8 cellular contexts compared by ENCODE assay signal in the genomic region with DNA sequence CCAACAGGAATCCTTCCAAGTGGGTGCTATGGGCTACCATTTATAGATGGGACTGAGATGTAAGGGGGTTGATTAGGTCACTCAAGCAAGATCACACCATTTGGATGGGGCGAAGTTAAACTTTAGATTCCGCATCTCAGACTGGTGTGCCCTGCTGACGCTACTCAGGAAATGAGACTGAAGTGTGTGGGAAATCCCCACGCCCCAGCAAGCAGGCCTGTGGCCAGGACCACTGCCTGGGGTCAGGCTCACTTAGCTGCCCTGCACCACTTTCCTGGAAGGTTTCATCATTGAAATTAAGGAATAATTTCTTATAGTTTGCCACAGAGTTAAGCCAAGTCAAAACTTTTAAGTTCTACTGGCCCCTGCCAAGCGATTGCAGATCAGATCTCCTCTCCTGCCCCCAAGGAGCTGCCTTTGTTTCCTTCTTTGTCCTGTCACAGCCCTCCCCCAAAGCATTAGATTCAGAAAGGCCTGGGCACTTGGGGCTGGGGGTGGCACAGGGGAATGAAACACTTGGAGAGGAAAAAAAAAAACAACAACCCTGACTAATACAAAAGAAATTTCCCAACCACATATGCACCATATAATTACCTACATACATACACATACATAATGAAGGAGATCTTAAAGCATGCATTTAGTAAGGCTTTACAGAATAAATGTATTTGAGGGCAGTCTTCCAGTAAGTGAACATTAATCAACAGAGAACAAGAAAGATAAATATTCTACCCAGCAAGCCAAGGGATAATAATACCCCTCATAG.
DNase-seq lines count a peak whose midpoint lies in the region; ATAC-seq and TF ChIP-seq lines count a peak whose summit lies in the region.

No MANE protein-coding gene starts in this region.

- no peaks in the 10 kb centered on the region for H3K9me3 ChIP-seq in BE2C

- peaks cover 13% of the 10 kb centered on the region for H3K4me1 ChIP-seq in BE2C

- H3K9me3 Mint-ChIP-seq in activated T-helper 1 cell treated with anti-CD3 and anti-CD28 coated beads, Interleukin-12 subunit alpha, Interleukin-12 subunit beta, Interleukin-2, Interleukin-4 antibody, amounts not matched to agents 30 ng/mL and 10 ng/mL and 1 ng/mL, durations not matched to agents 14 hours and 24 hours and 36 hours, result no peaks in the 10 kb centered on the region

- peak; percentile 83 for ATAC-seq in GM21717 (IDR thresholded peaks at IDR 0.05; ENCODE audit: unreplicated experiment)

- TF ChIP-seq CTCF in kidney epithelial cell (IDR thresholded peaks at IDR 0.05; ENCODE audit: insufficient read depth, low read length, poor library complexity, severe bottlenecking) (no peak), BE2C (IDR thresholded peaks at IDR 0.05; ENCODE audit: low read depth, low read length) (no peak)

- no peaks in the 10 kb centered on the region for H3K27me3 Mint-ChIP-seq in activated T-helper 1 cell treated with anti-CD3 and anti-CD28 coated beads, Interleukin-12 subunit alpha, Interleukin-12 subunit beta, Interleukin-2, Interleukin-4 antibody, amounts not matched to agents 30 ng/mL and 10 ng/mL and 1 ng/mL, durations not matched to agents 14 hours and 24 hours and 36 hours (ENCODE audit: insufficient read depth)

- no peak overlapping the region for H3K4me3 ChIP-seq in kidney epithelial cell (ENCODE audit: low read depth, low read length)
- H3K4me3 ChIP-seq in BE2C (ENCODE audit: low read depth, low read length), result no peak overlapping the region

- H3K4me1 Mint-ChIP-seq in activated T-helper 1 cell treated with anti-CD3 and anti-CD28 coated beads, Interleukin-12 subunit alpha, Interleukin-12 subunit beta, Interleukin-2, Interleukin-4 antibody, amounts not matched to agents 30 ng/mL and 10 ng/mL and 1 ng/mL, durations not matched to agents 14 hours and 24 hours and 36 hours (ENCODE audit: low read depth), result peaks cover 81% of the 10 kb centered on the region

- H3K36me3 ChIP-seq in kidney epithelial cell (ENCODE audit: control insufficient read depth, insufficient read depth, low read length), result no peaks in the 10 kb centered on the region
- no peaks in the 10 kb centered on the region for H3K36me3 ChIP-seq in BE2C

- DNase-seq in COLO668 (lab: John Stamatoyannopoulos, UW; ENCODE audit: unreplicated experiment), result peak; percentile 20
- DNase-seq in NCI-H2081 (lab: John Stamatoyannopoulos, UW), result peak; percentile 3 to 74
- peak; percentile 67 for DNase-seq in activated T-helper 1 cell treated with anti-CD3 and anti-CD28 coated beads, Interleukin-12 subunit alpha, Interleukin-12 subunit beta, Interleukin-2, Interleukin-4 antibody, amounts not matched to agents 30 ng/mL and 10 ng/mL and 1 ng/mL, durations not matched to agents 14 hours and 24 hours and 36 hours (ENCODE audit: low spot score)
- peak; percentile 83 for DNase-seq in kidney epithelial cell (ENCODE audit: low read depth)
- DNase-seq in stimulated activated CD8-positive, alpha-beta memory T cell treated with anti-CD3 and anti-CD28 coated beads, Interleukin-7, amount 100 ng/mL, for 4 hours (ENCODE audit: low read depth in 2 of 2), result peak; percentile 50 to 61
- no peak for DNase-seq in BE2C
- no peak for DNase-seq in NCI-H524 treated with DMSO at 0.1 percent for 48 hours (lab: John Stamatoyannopoulos, UW)

- peaks cover 8% of the 10 kb centered on the region for H3K36me3 Mint-ChIP-seq in activated T-helper 1 cell treated with anti-CD3 and anti-CD28 coated beads, Interleukin-12 subunit alpha, Interleukin-12 subunit beta, Interleukin-2, Interleukin-4 antibody, amounts not matched to agents 30 ng/mL and 10 ng/mL and 1 ng/mL, durations not matched to agents 14 hours and 24 hours and 36 hours (ENCODE audit: low read depth)

- H3K27me3 ChIP-seq in kidney epithelial cell (ENCODE audit: control insufficient read depth, insufficient read depth, low read length) (no peaks in the 10 kb centered on the region), BE2C (no peaks in the 10 kb centered on the region)

- intact Hi-C loops in activated T-helper 1 cell treated with anti-CD3 and anti-CD28 coated beads, Interleukin-12 subunit alpha, Interleukin-12 subunit beta, Interleukin-2, Interleukin-4 antibody, amounts not matched to agents 30 ng/mL and 10 ng/mL and 1 ng/mL, durations not matched to agents 14 hours and 24 hours and 36 hours (cut with micrococcal nuclease), result loop anchor here (1.0 kb wide), 8 partner anchors 24 to 115 kb away; a partner anchor contains a TSS

- peak overlapping the region; percentile 73 for H3K4me3 Mint-ChIP-seq in activated T-helper 1 cell treated with anti-CD3 and anti-CD28 coated beads, Interleukin-12 subunit alpha, Interleukin-12 subunit beta, Interleukin-2, Interleukin-4 antibody, amounts not matched to agents 30 ng/mL and 10 ng/mL and 1 ng/mL, durations not matched to agents 14 hours and 24 hours and 36 hours

- peak overlapping the region; percentile 90 for H3K27ac Mint-ChIP-seq in activated T-helper 1 cell treated with anti-CD3 and anti-CD28 coated beads, Interleukin-12 subunit alpha, Interleukin-12 subunit beta, Interleukin-2, Interleukin-4 antibody, amounts not matched to agents 30 ng/mL and 10 ng/mL and 1 ng/mL, durations not matched to agents 14 hours and 24 hours and 36 hours

Comparison
In these comparisons a context has a peak if more than half of its experiments do, and no peak if none do; other contexts are left out.
1. DNase-seq: peak in COLO668 (single experiment), NCI-H2081 (2 of 2), activated T-helper 1 cell treated with anti-CD3 and anti-CD28 coated beads, Interleukin-12 subunit alpha, Interleukin-12 subunit beta, Interleukin-2, Interleukin-4 antibody, amounts not matched to agents 30 ng/mL and 10 ng/mL and 1 ng/mL, durations not matched to agents 14 hours and 24 hours and 36 hours (single experiment), kidney epithelial cell (single experiment) and stimulated activated CD8-positive, alpha-beta memory T cell treated with anti-CD3 and anti-CD28 coated beads, Interleukin-7, amount 100 ng/mL, for 4 hours (2 of 2); none in BE2C (single experiment) and NCI-H524 treated with DMSO at 0.1 percent for 48 hours (single experiment).